In genomic region chr6:32355018-32355417, GRCh38 we compare ENCODE assay signal across 18 cellular contexts. TPM values are rescaled to one million over a fixed set of nuclear protein-coding genes. Genes with fewer than 3 reads are reported as not detected.
DNase-seq lines count a peak whose midpoint lies in the region; ATAC-seq, FAIRE-seq and TF ChIP-seq lines count a peak whose summit lies in the region.
"Had no signal": no experiment of that assay in that cellular context is flagged by ENCODE, and none has a peak within 500 bp of the region (broad histone marks: within the 10 kb centered on the region; RNA-seq: fewer than 3 reads in every experiment).

No MANE protein-coding gene starts in this region.

- H3K9me3 ChIP-seq in HepG2 (ENCODE audit: low read length) (no peaks in the 10 kb centered on the region), right lobe of liver (no peaks in the 10 kb centered on the region)
- H3K9me3 ChIP-seq: BLaER1 treated with 17β-estradiol and CSF1 and Interleukin-3, amounts not matched to agents 10 nM and 100 nM had no signal

- peaks cover 11% of the 10 kb centered on the region for H3K4me1 Mint-ChIP-seq in activated CD4-positive, alpha-beta T cell treated with anti-CD3 and anti-CD28 coated beads for 36 hours
- no peaks in the 10 kb centered on the region for H3K4me1 Mint-ChIP-seq in activated CD4-positive, alpha-beta T cell treated with anti-CD3 and anti-CD28 coated beads, Interleukin-2, amount 10 ng/mL, durations not matched to agents 7 days and 5 days
- H3K4me1 Mint-ChIP-seq in T-helper 2 cell treated with Interferon-gamma antibody and Interleukin-4, amounts not matched to agents 5 μg/mL and 100 μg/mL, for 36 hours (ENCODE audit: low read depth), result peaks cover 8% of the 10 kb centered on the region
- H3K4me1 Mint-ChIP-seq in osteocyte (ENCODE audit: unreplicated experiment), result no peaks in the 10 kb centered on the region

- H3K36me3 ChIP-seq in HepG2 (replicated peaks in 1 of 2; ENCODE audit: control insufficient read depth in 1 of 2, insufficient read depth in 2 of 2, low read length in 2 of 2), result no peaks in the 10 kb centered on the region
- H3K36me3 ChIP-seq in right lobe of liver, result no peaks in the 10 kb centered on the region
- H3K36me3 ChIP-seq: BLaER1 treated with 17β-estradiol and CSF1 and Interleukin-3, amounts not matched to agents 10 nM and 100 nM had no signal

- H3K27me3 Mint-ChIP-seq in activated CD4-positive, alpha-beta T cell treated with anti-CD3 and anti-CD28 coated beads for 36 hours, result peaks cover 7% of the 10 kb centered on the region
- H3K27me3 Mint-ChIP-seq in activated CD4-positive, alpha-beta T cell treated with anti-CD3 and anti-CD28 coated beads, Interleukin-2, amount 10 ng/mL, durations not matched to agents 7 days and 5 days, result peaks cover 5% of the 10 kb centered on the region
- peaks cover 21% of the 10 kb centered on the region for H3K27me3 Mint-ChIP-seq in T-helper 2 cell treated with Interferon-gamma antibody and Interleukin-4, amounts not matched to agents 5 μg/mL and 100 μg/mL, for 36 hours (ENCODE audit: low read depth)
- peaks cover 33% of the 10 kb centered on the region for H3K27me3 Mint-ChIP-seq in osteocyte (ENCODE audit: unreplicated experiment)

- no peaks in the 10 kb centered on the region for H3K9me3 Mint-ChIP-seq in activated CD4-positive, alpha-beta T cell treated with anti-CD3 and anti-CD28 coated beads for 36 hours (ENCODE audit: low read depth)
- no peaks in the 10 kb centered on the region for H3K9me3 Mint-ChIP-seq in activated CD4-positive, alpha-beta T cell treated with anti-CD3 and anti-CD28 coated beads, Interleukin-2, amount 10 ng/mL, durations not matched to agents 7 days and 5 days
- H3K9me3 Mint-ChIP-seq in T-helper 2 cell treated with Interferon-gamma antibody and Interleukin-4, amounts not matched to agents 5 μg/mL and 100 μg/mL, for 36 hours, result no peaks in the 10 kb centered on the region
- H3K9me3 Mint-ChIP-seq in osteocyte (ENCODE audit: unreplicated experiment), result no peaks in the 10 kb centered on the region
- H3K9me3 Mint-ChIP-seq: CD4-positive, alpha-beta T cell had no signal

- no peak overlapping the region for H3K4me2 ChIP-seq in HepG2 (ENCODE audit: low read depth, low read length)
- H3K4me2 ChIP-seq: BLaER1 treated with 17β-estradiol and CSF1 and Interleukin-3, amounts not matched to agents 10 nM and 100 nM had no signal

- FAIRE-seq in HepG2 (lab: Jason Lieb, UNC), result no peak
- FAIRE-seq: H54 had no signal

- CTCF ChIA-PET in activated CD4-positive, alpha-beta T cell treated with anti-CD3 and anti-CD28 coated beads for 36 hours (lab: Charles Lee), result no interaction called here
- CTCF ChIA-PET in activated CD4-positive, alpha-beta T cell treated with anti-CD3 and anti-CD28 coated beads, Interleukin-2, amount 10 ng/mL, durations not matched to agents 7 days and 5 days (lab: Charles Lee), result no interaction called here
- CTCF ChIA-PET in HepG2 (lab: Yijun Ruan, JAX; ENCODE audit: low intra/inter-chr PET ratio, low total read pairs), result no interaction called here

- peak; percentile 64 for ATAC-seq in activated CD4-positive, alpha-beta T cell treated with anti-CD3 and anti-CD28 coated beads for 36 hours
- no peak for ATAC-seq in HepG2
- no peak for ATAC-seq in right lobe of liver
- no peak for ATAC-seq in GM21390 (IDR thresholded peaks at IDR 0.05; ENCODE audit: unreplicated experiment)
- no peak for ATAC-seq in HG03280 (IDR thresholded peaks at IDR 0.05; ENCODE audit: unreplicated experiment)

- in situ Hi-C loops in HepG2 (cut with HindIII; ENCODE audit: extremely low pct_ligation_motif_present, low pct_unique_long_range_greater_than_20kb), result no loop called here

- H3K9ac ChIP-seq in HepG2 (ENCODE audit: insufficient read depth, low read depth, low read length), result no peak overlapping the region
- H3K9ac ChIP-seq: BLaER1 treated with 17β-estradiol and CSF1 and Interleukin-3, amounts not matched to agents 10 nM and 100 nM; GM23248 had no signal

- H3K79me2 ChIP-seq in HepG2 (ENCODE audit: insufficient read depth, low read length), result no peaks in the 10 kb centered on the region

- H3K36me3 Mint-ChIP-seq in activated CD4-positive, alpha-beta T cell treated with anti-CD3 and anti-CD28 coated beads for 36 hours (ENCODE audit: low read depth), result no peaks in the 10 kb centered on the region
- no peaks in the 10 kb centered on the region for H3K36me3 Mint-ChIP-seq in activated CD4-positive, alpha-beta T cell treated with anti-CD3 and anti-CD28 coated beads, Interleukin-2, amount 10 ng/mL, durations not matched to agents 7 days and 5 days (ENCODE audit: low read depth)
- no peaks in the 10 kb centered on the region for H3K36me3 Mint-ChIP-seq in T-helper 2 cell treated with Interferon-gamma antibody and Interleukin-4, amounts not matched to agents 5 μg/mL and 100 μg/mL, for 36 hours (ENCODE audit: low read depth)
- no peaks in the 10 kb centered on the region for H3K36me3 Mint-ChIP-seq in osteocyte (ENCODE audit: unreplicated experiment)

- no peak overlapping the region for H3K27ac ChIP-seq in HepG2 (ENCODE audit: extremely low read length, insufficient read depth, low read length)
- no peak overlapping the region for H3K27ac ChIP-seq in right lobe of liver
- H3K27ac ChIP-seq: 22Rv1; BLaER1 treated with 17β-estradiol and CSF1 and Interleukin-3, amounts not matched to agents 10 nM and 100 nM; GM23248 had no signal

- no peaks in the 10 kb centered on the region for H3K4me1 ChIP-seq in HepG2 (ENCODE audit: insufficient read depth, low read length)
- no peaks in the 10 kb centered on the region for H3K4me1 ChIP-seq in right lobe of liver
- H3K4me1 ChIP-seq: BLaER1 treated with 17β-estradiol and CSF1 and Interleukin-3, amounts not matched to agents 10 nM and 100 nM had no signal

- H3K4me3 ChIP-seq in HepG2 (replicated peaks in 1 of 3; ENCODE audit: insufficient read depth in 1 of 3, low read depth in 2 of 3, low read length in 3 of 3) (no peak overlapping the region), right lobe of liver (no peak overlapping the region)
- H3K4me3 ChIP-seq: BLaER1 treated with 17β-estradiol and CSF1 and Interleukin-3, amounts not matched to agents 10 nM and 100 nM; GM23248 had no signal

- TF ChIP-seq EP300 in HepG2 (IDR thresholded peaks at IDR 0.05; ENCODE audit: low read depth in 2 of 2, low read length in 2 of 2), result no peak
- TF ChIP-seq EP300 in HepG2 (CRISPR knock-in tag; IDR thresholded peaks at IDR 0.05; ENCODE audit: borderline replicate concordance), result no peak

- intact Hi-C loops in activated CD4-positive, alpha-beta T cell treated with anti-CD3 and anti-CD28 coated beads for 36 hours (cut with DNase I, micrococcal nuclease), result no loop called here
- intact Hi-C loops in HepG2 (cut with micrococcal nuclease; ENCODE audit: unreplicated experiment) (no loop called here), right lobe of liver (cut with DNase I) (no loop called here)

- 0% methylated on average over 1 of the region's 1 CpG for WGBS in HepG2 (ENCODE audit: low lambda C conversion rate)
- 40% methylated on average over 1 of the region's 1 CpG for WGBS in right lobe of liver (ENCODE audit: insufficient coverage, low coverage, low lambda C conversion rate, missing lambda C conversion rate)

- H3K27me3 ChIP-seq in HepG2 (ENCODE audit: control insufficient read depth in 1 of 2, insufficient read depth in 2 of 2, low read length in 2 of 2) (no peaks in the 10 kb centered on the region), right lobe of liver (no peaks in the 10 kb centered on the region)
- H3K27me3 ChIP-seq: BLaER1 treated with 17β-estradiol and CSF1 and Interleukin-3, amounts not matched to agents 10 nM and 100 nM had no signal

- no peak for TF ChIP-seq RAD21 in HepG2 (CRISPR knock-in tag; IDR thresholded peaks at IDR 0.05)

- POLR2A ChIA-PET in activated CD4-positive, alpha-beta T cell treated with anti-CD3 and anti-CD28 coated beads for 36 hours (lab: Charles Lee), result interaction anchor here (1.0 kb wide), 1 partner anchor 616 kb away, joined by 3 read pairs; no protein-coding TSS in a partner anchor
- POLR2A ChIA-PET in activated CD4-positive, alpha-beta T cell treated with anti-CD3 and anti-CD28 coated beads, Interleukin-2, amount 10 ng/mL, durations not matched to agents 7 days and 5 days (lab: Charles Lee), result no interaction called here
- POLR2A ChIA-PET in HepG2 (lab: Yijun Ruan, JAX), result no interaction called here

- no TSS peak for BruUV-seq in HepG2 (replicated peaks; lab: Mats Ljungman, UMichigan)

- H3K4me3 Mint-ChIP-seq in activated CD4-positive, alpha-beta T cell treated with anti-CD3 and anti-CD28 coated beads for 36 hours, result no peak overlapping the region
- H3K4me3 Mint-ChIP-seq in activated CD4-positive, alpha-beta T cell treated with anti-CD3 and anti-CD28 coated beads, Interleukin-2, amount 10 ng/mL, durations not matched to agents 7 days and 5 days, result no peak overlapping the region
- no peak overlapping the region for H3K4me3 Mint-ChIP-seq in T-helper 2 cell treated with Interferon-gamma antibody and Interleukin-4, amounts not matched to agents 5 μg/mL and 100 μg/mL, for 36 hours
- H3K4me3 Mint-ChIP-seq in osteocyte (ENCODE audit: unreplicated experiment), result no peak overlapping the region
- H3K4me3 Mint-ChIP-seq: CD4-positive, alpha-beta T cell had no signal

- H2AFZ ChIP-seq in HepG2 (ENCODE audit: low read length), result no peak overlapping the region
- H2AFZ ChIP-seq: GM23248 had no signal

- TF ChIP-seq CTCF in HepG2 (CRISPR knock-in tag; IDR thresholded peaks at IDR 0.05) (no peak), right lobe of liver (IDR thresholded peaks at IDR 0.05) (no peak), osteocyte (IDR thresholded peaks at IDR 0.05) (no peak)

- peak; percentile 23 for DNase-seq in activated CD4-positive, alpha-beta T cell treated with anti-CD3 and anti-CD28 coated beads for 36 hours
- DNase-seq in activated CD4-positive, alpha-beta T cell treated with anti-CD3 and anti-CD28 coated beads, Interleukin-2, amount 10 ng/mL, durations not matched to agents 7 days and 5 days, result no peak
- no peak for DNase-seq in HepG2 (ENCODE audit: low spot score)
- DNase-seq in right lobe of liver, result no peak
- peak; percentile 32 for DNase-seq in T-helper 2 cell treated with Interferon-gamma antibody and Interleukin-4, amounts not matched to agents 5 μg/mL and 100 μg/mL, for 36 hours (ENCODE audit: low spot score)
- no peak for DNase-seq in osteocyte (ENCODE audit: extremely low spot score, unreplicated experiment)
- DNase-seq: Calu3; CD4-positive, alpha-beta T cell; DMS 273 treated with DMSO at 0.1 percent for 48 hours; GM23248 had no signal

- TF ChIP-seq POLR2A in HepG2 (IDR thresholded peaks at IDR 0.05; ENCODE audit: insufficient read depth in 1 of 2, low read depth in 2 of 2, low read length in 2 of 2) (no peak), right lobe of liver (IDR thresholded peaks at IDR 0.05) (no peak)

- H4K20me1 ChIP-seq in HepG2 (ENCODE audit: insufficient read depth, low read length), result no peaks in the 10 kb centered on the region
- H4K20me1 ChIP-seq: BLaER1 treated with 17β-estradiol and CSF1 and Interleukin-3, amounts not matched to agents 10 nM and 100 nM had no signal

- no peak overlapping the region for H3K27ac Mint-ChIP-seq in activated CD4-positive, alpha-beta T cell treated with anti-CD3 and anti-CD28 coated beads for 36 hours
- no peak overlapping the region for H3K27ac Mint-ChIP-seq in activated CD4-positive, alpha-beta T cell treated with anti-CD3 and anti-CD28 coated beads, Interleukin-2, amount 10 ng/mL, durations not matched to agents 7 days and 5 days
- H3K27ac Mint-ChIP-seq in T-helper 2 cell treated with Interferon-gamma antibody and Interleukin-4, amounts not matched to agents 5 μg/mL and 100 μg/mL, for 36 hours, result no peak overlapping the region
- H3K27ac Mint-ChIP-seq in osteocyte (ENCODE audit: unreplicated experiment), result no peak overlapping the region
- H3K27ac Mint-ChIP-seq: CD4-positive, alpha-beta T cell had no signal

RNA-seq across cellular contexts. Expression of gene TSBP1, which starts 16.7 kb away (rescaled TPM):
- total RNA-seq in activated CD4-positive, alpha-beta T cell treated with anti-CD3 and anti-CD28 coated beads for 36 hours, result not detected
- not detected for total RNA-seq in activated CD4-positive, alpha-beta T cell treated with anti-CD3 and anti-CD28 coated beads, Interleukin-2, amount 10 ng/mL, durations not matched to agents 7 days and 5 days
- not detected in 2 replicates for total RNA-seq in HepG2 (2016; rRNA removed; fragmentation: Illumina TruSeq; extraction: Trizol)
- not detected in 2 replicates for total RNA-seq in HepG2 (2016; cell fraction: cytosol; rRNA removed; fragmentation: Illumina TruSeq; extraction: Trizol; ENCODE audit: low read depth)
- not detected in 2 replicates for total RNA-seq in HepG2 (2016; cell fraction: insoluble cytoplasmic fraction; rRNA removed; fragmentation: Illumina TruSeq; extraction: Trizol)
- total RNA-seq in HepG2 (2016; cell fraction: membrane; rRNA removed; fragmentation: Illumina TruSeq; extraction: Trizol), result not detected in 2 replicates
- total RNA-seq in HepG2 (2016; cell fraction: nucleus; rRNA removed; fragmentation: Illumina TruSeq; extraction: Trizol), result not detected in 2 replicates
- not detected in 2 replicates for polyA plus RNA-seq in HepG2 (2011; rRNA removed)
- not detected in 2 replicates for polyA plus RNA-seq in HepG2 (2011; cell fraction: cytosol; rRNA removed)
- polyA plus RNA-seq in HepG2 (2011; cell fraction: nucleus; rRNA removed), result not detected in 2 replicates
- polyA plus RNA-seq in HepG2 (2012), result not detected in 2 replicates
- not detected in 2 replicates for polyA plus RNA-seq in HepG2 (2016; cell fraction: cytosol; fragmentation: Illumina TruSeq; extraction: Trizol; ENCODE audit: low read depth)
- polyA plus RNA-seq in HepG2 (2016; cell fraction: insoluble cytoplasmic fraction; fragmentation: Illumina TruSeq; extraction: Trizol; ENCODE audit: low read depth), result not detected in 2 replicates
- not detected in 2 replicates for polyA plus RNA-seq in HepG2 (2016; cell fraction: membrane; fragmentation: Illumina TruSeq; extraction: Trizol; ENCODE audit: low read depth)
- polyA plus RNA-seq in HepG2 (2016; cell fraction: nucleus; fragmentation: Illumina TruSeq; extraction: Trizol; ENCODE audit: insufficient read depth, low read depth), result not detected in 2 replicates
- not detected in 2 replicates for polyA minus RNA-seq in HepG2 (2011; rRNA and poly(A)+ RNA removed; ENCODE audit: low replicate concordance)
- polyA minus RNA-seq in HepG2 (2011; cell fraction: cytosol; rRNA and poly(A)+ RNA removed), result not detected in 2 replicates
- not detected in 2 replicates for polyA minus RNA-seq in HepG2 (2011; cell fraction: nucleus; rRNA and poly(A)+ RNA removed)
- total RNA-seq in right lobe of liver, result not detected
- total RNA-seq in osteocyte, result not detected in 2 replicates
- total RNA-seq: A673; Calu3; CD4-positive, alpha-beta T cell; Daoy; GM23248; HT1080 had no signal
- polyA plus RNA-seq: GM23248 had no signal

RNA-seq across cellular contexts. Expression of gene BTNL2, which starts 52.0 kb away (rescaled TPM):
- total RNA-seq in activated CD4-positive, alpha-beta T cell treated with anti-CD3 and anti-CD28 coated beads for 36 hours, result not detected
- total RNA-seq in activated CD4-positive, alpha-beta T cell treated with anti-CD3 and anti-CD28 coated beads, Interleukin-2, amount 10 ng/mL, durations not matched to agents 7 days and 5 days, result not detected
- total RNA-seq in HepG2 (2016; rRNA removed; fragmentation: Illumina TruSeq; extraction: Trizol), result not detected in 2 replicates
- total RNA-seq in HepG2 (2016; cell fraction: cytosol; rRNA removed; fragmentation: Illumina TruSeq; extraction: Trizol; ENCODE audit: low read depth), result not detected in 2 replicates
- total RNA-seq in HepG2 (2016; cell fraction: insoluble cytoplasmic fraction; rRNA removed; fragmentation: Illumina TruSeq; extraction: Trizol), result not detected in 2 replicates
- not detected in 2 replicates for total RNA-seq in HepG2 (2016; cell fraction: membrane; rRNA removed; fragmentation: Illumina TruSeq; extraction: Trizol)
- total RNA-seq in HepG2 (2016; cell fraction: nucleus; rRNA removed; fragmentation: Illumina TruSeq; extraction: Trizol), result not detected in 2 replicates
- not detected in 2 replicates for polyA plus RNA-seq in HepG2 (2011; rRNA removed)
- not detected in 2 replicates for polyA plus RNA-seq in HepG2 (2011; cell fraction: cytosol; rRNA removed)
- polyA plus RNA-seq in HepG2 (2011; cell fraction: nucleus; rRNA removed), result not detected in 2 replicates
- not detected in 2 replicates for polyA plus RNA-seq in HepG2 (2012)
- polyA plus RNA-seq in HepG2 (2016; cell fraction: cytosol; fragmentation: Illumina TruSeq; extraction: Trizol; ENCODE audit: low read depth), result not detected in 2 replicates
- not detected in 2 replicates for polyA plus RNA-seq in HepG2 (2016; cell fraction: insoluble cytoplasmic fraction; fragmentation: Illumina TruSeq; extraction: Trizol; ENCODE audit: low read depth)
- not detected in 2 replicates for polyA plus RNA-seq in HepG2 (2016; cell fraction: membrane; fragmentation: Illumina TruSeq; extraction: Trizol; ENCODE audit: low read depth)
- polyA plus RNA-seq in HepG2 (2016; cell fraction: nucleus; fragmentation: Illumina TruSeq; extraction: Trizol; ENCODE audit: insufficient read depth, low read depth), result not detected in 2 replicates
- polyA minus RNA-seq in HepG2 (2011; rRNA and poly(A)+ RNA removed; ENCODE audit: low replicate concordance), result not detected in 2 replicates
- polyA minus RNA-seq in HepG2 (2011; cell fraction: cytosol; rRNA and poly(A)+ RNA removed), result not detected in 2 replicates
- not detected in 2 replicates for polyA minus RNA-seq in HepG2 (2011; cell fraction: nucleus; rRNA and poly(A)+ RNA removed)
- not detected for total RNA-seq in right lobe of liver
- total RNA-seq in osteocyte, result not detected in 2 replicates
- total RNA-seq: A673; Calu3; CD4-positive, alpha-beta T cell; Daoy; GM23248; HT1080 had no signal
- polyA plus RNA-seq: GM23248 had no signal

Comparison
In these comparisons a context has a peak if more than half of its experiments do, and no peak if none do; other contexts are left out.
1. DNase-seq: peak in activated CD4-positive, alpha-beta T cell treated with anti-CD3 and anti-CD28 coated beads for 36 hours (single experiment) and T-helper 2 cell treated with Interferon-gamma antibody and Interleukin-4, amounts not matched to agents 5 μg/mL and 100 μg/mL, for 36 hours (single experiment); none in activated CD4-positive, alpha-beta T cell treated with anti-CD3 and anti-CD28 coated beads, Interleukin-2, amount 10 ng/mL, durations not matched to agents 7 days and 5 days (single experiment), HepG2 (single experiment), right lobe of liver (0 of 3) and osteocyte (single experiment).